ENCODE assay signal across 8 cellular contexts in genomic region chr15:70348581-70349344, GRCh38.
DNase-seq lines count a peak whose midpoint lies in the region; ATAC-seq and TF ChIP-seq lines count a peak whose summit lies in the region.

No MANE protein-coding gene starts in this region.

- no peak overlapping the region for H2AFZ ChIP-seq in osteoblast (ENCODE audit: low read length)

- H3K79me2 ChIP-seq in osteoblast (ENCODE audit: insufficient read depth, low read length) = no peaks in the 10 kb centered on the region

- no peaks in the 10 kb centered on the region for H3K9me3 ChIP-seq in osteoblast (ENCODE audit: low read depth, low read length)

- no peaks in the 10 kb centered on the region for H4K20me1 ChIP-seq in osteoblast (ENCODE audit: insufficient read depth, low read length)

- no peak overlapping the region for H3K4me2 ChIP-seq in osteoblast (ENCODE audit: insufficient read depth, low read length)

- ATAC-seq in esophagus mucosa (peak; percentile 83), GM21619 (IDR thresholded peaks at IDR 0.05; ENCODE audit: unreplicated experiment) (no peak), GM21381 (IDR thresholded peaks at IDR 0.05; ENCODE audit: unreplicated experiment) (no peak), HG02852 (IDR thresholded peaks at IDR 0.05; ENCODE audit: unreplicated experiment) (no peak)

- no peaks in the 10 kb centered on the region for H3K36me3 ChIP-seq in osteoblast (ENCODE audit: insufficient read depth, low read length)

- DNase-seq in DMS79 (lab: John Stamatoyannopoulos, UW) (peak; percentile 37), NCI-H526 treated with DMSO at 0.1 percent for 48 hours (lab: John Stamatoyannopoulos, UW) (peak; percentile 71), osteoblast (ENCODE audit: insufficient read length, low spot score, missing footprints) (peak; percentile 69), erythroblast (lab: John Stamatoyannopoulos, UW) (no peak)

- TF ChIP-seq POLR2A in erythroblast (IDR thresholded peaks at IDR 0.05; ENCODE audit: low read length) = no peak

- TF ChIP-seq CTCF in osteoblast (IDR thresholded peaks at IDR 0.05; ENCODE audit: extremely low read depth, low read depth, low read length) = no peak

- no peaks in the 10 kb centered on the region for H3K4me1 ChIP-seq in osteoblast (ENCODE audit: insufficient read depth, low read length)

- no peak overlapping the region for H3K4me3 ChIP-seq in osteoblast (ENCODE audit: insufficient read depth, low read length)

- H3K27ac ChIP-seq in osteoblast (ENCODE audit: low read depth, low read length) = no peak overlapping the region

- peaks cover 52% of the 10 kb centered on the region for H3K27me3 ChIP-seq in osteoblast (ENCODE audit: insufficient read depth, low read length)

Comparison
In these comparisons a context has a peak if more than half of its experiments do, and no peak if none do; other contexts are left out.
1. DNase-seq: peak in DMS79 (single experiment), NCI-H526 treated with DMSO at 0.1 percent for 48 hours (single experiment) and osteoblast (single experiment); none in erythroblast (0 of 2).